7 cellular contexts compared by ENCODE assay signal in genomic region chr19:58218899-58219298, GRCh38. TPM values are rescaled to one million over a fixed set of nuclear protein-coding genes. Genes with fewer than 3 reads are reported as not detected.
DNase-seq lines count a peak whose midpoint lies in the region; ATAC-seq and TF ChIP-seq lines count a peak whose summit lies in the region.

No MANE protein-coding gene starts in this region.

- intact Hi-C loops in lower leg skin (cut with DNase I; ENCODE audit: low total_unique reads), result no loop called here

- no peaks in the 10 kb centered on the region for H3F3A ChIP-seq in neural progenitor cell (ENCODE audit: low read depth)

- H3K4me3 Mint-ChIP-seq in neural progenitor cell, result no peak overlapping the region

- DNase-seq in GM12865 (ENCODE audit: low read depth) (peak; percentile 56), NCI-H2081 treated with DMSO at 0.1 percent for 48 hours (lab: John Stamatoyannopoulos, UW) (peak; percentile 3), neural progenitor cell (ENCODE audit: low spot score) (peak; percentile 26), lower leg skin (ENCODE audit: low spot score in 2 of 2) (no peak)
- DNase-seq in activated effector memory CD4-positive, alpha-beta T cell treated with Interleukin-2 at 50 U/mL for 16 hours, result peak; percentile 2

- ATAC-seq in GM21423 (IDR thresholded peaks at IDR 0.05; ENCODE audit: unreplicated experiment), result no peak
- ATAC-seq in GM21786 (IDR thresholded peaks at IDR 0.05; ENCODE audit: unreplicated experiment), result no peak

- no peak overlapping the region for H3K9ac ChIP-seq in neural progenitor cell

- H2AFZ ChIP-seq in neural progenitor cell (replicated peaks), result no peak overlapping the region

- H3K9me3 ChIP-seq in neural progenitor cell (ENCODE audit: low read depth), result peaks cover 6% of the 10 kb centered on the region

- H3K79me2 ChIP-seq in neural progenitor cell (ENCODE audit: low read depth), result no peaks in the 10 kb centered on the region

- 48 to 57% methylated on average over 9 of the region's 9 CpGs for WGBS in lower leg skin, 2 donors

- no peak for TF ChIP-seq POLR2A in lower leg skin (IDR thresholded peaks at IDR 0.05)

- H3K4me1 ChIP-seq in neural progenitor cell, result no peaks in the 10 kb centered on the region

- H3K36me3 Mint-ChIP-seq in neural progenitor cell, result peaks cover 12% of the 10 kb centered on the region

- no peaks in the 10 kb centered on the region for H4K20me1 ChIP-seq in neural progenitor cell (ENCODE audit: low read depth)

- H3K4me3 ChIP-seq in GM12865 (ENCODE audit: low read depth, low read length), result no peak overlapping the region
- no peak overlapping the region for H3K4me3 ChIP-seq in neural progenitor cell
- no peak overlapping the region for H3K4me3 ChIP-seq in lower leg skin (ENCODE audit: low read depth, poor library complexity, severe bottlenecking)

- H3K27ac Mint-ChIP-seq in neural progenitor cell, result no peak overlapping the region

- H3K4me2 ChIP-seq in neural progenitor cell, result no peak overlapping the region

- no peaks in the 10 kb centered on the region for H3K27me3 ChIP-seq in neural progenitor cell

- H3K27ac ChIP-seq in neural progenitor cell, result no peak overlapping the region

- H3K4me1 Mint-ChIP-seq in neural progenitor cell, result no peaks in the 10 kb centered on the region

- peaks cover under 1% of the 10 kb centered on the region for H3K36me3 ChIP-seq in neural progenitor cell

- H3K9me3 Mint-ChIP-seq in neural progenitor cell, result peaks cover 67% of the 10 kb centered on the region

- TF ChIP-seq CTCF in GM12865 (IDR thresholded peaks at IDR 0.05; ENCODE audit: insufficient read depth, low read depth, low read length, missing control alignments) (peak; percentile 22), neural progenitor cell (IDR thresholded peaks at IDR 0.05) (peak; percentile 46), lower leg skin (IDR thresholded peaks at IDR 0.05) (no peak)

- H3K27me3 Mint-ChIP-seq in neural progenitor cell (ENCODE audit: insufficient read depth, low read depth), result peaks cover 7% of the 10 kb centered on the region

RNA-seq across cellular contexts. Expression of gene ZNF544, which starts 9.8 kb away (rescaled TPM):
- total RNA-seq in neural progenitor cell (ENCODE audit: low replicate concordance), result 86.0 and 104 TPM in 2 replicates
- total RNA-seq in lower leg skin, result 10 to 100 TPM; 34.2 to 55.1 (median 43.3) TPM

RNA-seq across cellular contexts. Expression of gene ZNF274, which starts 36.0 kb away (rescaled TPM):
- total RNA-seq in neural progenitor cell (ENCODE audit: low replicate concordance), result 39.3 and 43.0 TPM in 2 replicates
- total RNA-seq in lower leg skin, result 10 to 100 TPM; 32.5 to 58.5 (median 34.2) TPM

RNA-seq across cellular contexts. Expression of gene ZNF8, which starts 59.9 kb away (rescaled TPM):
- 18.6 and 24.0 TPM in 2 replicates for total RNA-seq in neural progenitor cell (ENCODE audit: low replicate concordance)
- total RNA-seq in lower leg skin, result 10 to 100 TPM in 1 of 4 donors, 1 to 10 TPM in 3; 3.0 to 12.8 (median 8.9) TPM

Comparison
In these comparisons a context has a peak if more than half of its experiments do, and no peak if none do; other contexts are left out.
1. DNase-seq: peak in GM12865 (single experiment), NCI-H2081 treated with DMSO at 0.1 percent for 48 hours (single experiment), activated effector memory CD4-positive, alpha-beta T cell treated with Interleukin-2 at 50 U/mL for 16 hours (single experiment) and neural progenitor cell (single experiment); none in lower leg skin (0 of 2).
2. CTCF ChIP-seq: peak in GM12865 (single experiment) and neural progenitor cell (single experiment); none in lower leg skin (0 of 3).